Comparison of ENCODE assay signal across 1 cellular context in genomic region chr10:13347235-13348156, GRCh38.
TF ChIP-seq lines count a peak whose summit lies in the region.

No MANE protein-coding gene starts in this region.

TF ChIP-seq in K562, 482 proteins besides CTCF, POLR2A, EP300 and RAD21 (continued from another document):
- no peak for TF ChIP-seq ZMIZ1 (IDR thresholded peaks at IDR 0.05; ENCODE audit: low read depth in 2 of 2, low read length in 2 of 2)
